In genomic region chr17:43388198-43389021, GRCh38 we compare ENCODE assay signal across 8 cellular contexts.
DNase-seq lines count a peak whose midpoint lies in the region; ATAC-seq and TF ChIP-seq lines count a peak whose summit lies in the region.

No MANE protein-coding gene starts in this region.

- CTCF ChIA-PET in AG04449 (lab: Yijun Ruan, JAX) = interaction anchor here (0.7 to 4.2 kb wide), 9 partner anchors 10 to 285 kb away, joined by 3 to 57 read pairs (median 7); partner anchors contain the start of genes ARL4D and DHX8

- peak; percentile 81 for ATAC-seq in GM18909 (IDR thresholded peaks at IDR 0.05; ENCODE audit: poor library complexity, unreplicated experiment)
- ATAC-seq in HG03378 (IDR thresholded peaks at IDR 0.05; ENCODE audit: unreplicated experiment) = peak; percentile 51

- no peak for DNase-seq in AG04449 (ENCODE audit: low read depth, low spot score)
- peak; percentile 82 to 90 for DNase-seq in NCI-H524 (lab: John Stamatoyannopoulos, UW)
- peak; percentile 86 to 89 for DNase-seq in activated CD4-positive, alpha-beta T cell treated with anti-CD3 and anti-CD28 coated beads for 4 hours
- peak; percentile 96 for DNase-seq in choroid plexus epithelial cell (ENCODE audit: low read depth)
- DNase-seq in stimulated activated CD4-positive, alpha-beta T cell treated with anti-CD3 and anti-CD28 coated beads, Interleukin-1b, Interleukin-23, amount 100 ng/mL, for 24 hours (ENCODE audit: low read depth in 4 of 4, low spot score in 1 of 4) = peak; percentile 69 to 85 (median 79)

- peak overlapping the region; percentile 65 for H3K4me3 ChIP-seq in AG04449 (ENCODE audit: low read depth, low read length)
- H3K4me3 ChIP-seq in choroid plexus epithelial cell (ENCODE audit: low read depth, low read length) = peak overlapping the region; percentile 67

- H3K27ac ChIP-seq in layer of hippocampus (ENCODE audit: low read depth, low read length) = peak overlapping the region; percentile 94

- no peaks in the 10 kb centered on the region for H3K27me3 ChIP-seq in layer of hippocampus (ENCODE audit: control insufficient read depth, insufficient read depth, low read length)

- TF ChIP-seq CTCF in AG04449 (IDR thresholded peaks at IDR 0.05; ENCODE audit: insufficient read depth, low read length, missing control alignments) (no peak), choroid plexus epithelial cell (conservative IDR thresholded peaks at IDR 0.05; ENCODE audit: low read depth, low read length) (no peak)

- POLR2A ChIA-PET in AG04449 (lab: Yijun Ruan, JAX) = interaction anchor here (0.8 to 1.9 kb wide), 11 partner anchors 10 to 202 kb away, joined by 4 to 72 read pairs (median 7); partner anchors contain the start of genes ARL4D and DHX8
